In genomic region chr2:165901996-165902395, GRCh38 we compare ENCODE assay signal across 20 cellular contexts.
"Had no signal": no experiment of that assay in that cellular context is flagged by ENCODE, and none has a peak within 500 bp of the region (broad histone marks: within the 10 kb centered on the region; RNA-seq: fewer than 3 reads in every experiment).

No MANE protein-coding gene starts in this region.

- H3K27me3 Mint-ChIP-seq: activated naive CD8-positive, alpha-beta T cell treated with anti-CD3 and anti-CD28 coated beads, Interleukin-2, amount 10 ng/mL, durations not matched to agents 7 days and 5 days; T-cell had no signal

- ATAC-seq: PC-3, T-cell had no signal

- H3K9me3 Mint-ChIP-seq: activated naive CD8-positive, alpha-beta T cell treated with anti-CD3 and anti-CD28 coated beads, Interleukin-2, amount 10 ng/mL, durations not matched to agents 7 days and 5 days; T-cell had no signal

- H3K4me3 ChIP-seq: MG63, SJSA1 had no signal

- DNase-seq: activated CD4-positive, alpha-beta T cell treated with anti-CD3 and anti-CD28 coated beads for 4 hours; activated CD8-positive, alpha-beta memory T cell treated with anti-CD3 and anti-CD28 coated beads, Interleukin-2, amount 50 U/mL, for 48 hours; activated CD8-positive, alpha-beta T cell treated with anti-CD3 and anti-CD28 coated beads, Interleukin-2, amount 10 ng/mL, durations not matched to agents 7 days and 5 days; activated naive CD4-positive, alpha-beta T cell treated with anti-CD3 and anti-CD28 coated beads, Interleukin-2, amount 50 U/mL, for 16 hours; activated naive CD8-positive, alpha-beta T cell treated with anti-CD3 and anti-CD28 coated beads, Interleukin-2, amount 10 ng/mL, durations not matched to agents 7 days and 5 days; activated T-cell treated with anti-CD3 and anti-CD28 coated beads, Interleukin-2, amount 50 U/mL, for 1 hour; aorta; central memory CD4-positive, alpha-beta T cell; MG63; MV-4-11; NCI-H1105; NCI-H1436; NCI-H524; PC-3; SHP77; T-cell; T-helper 2 cell; T1000; WERI-Rb-1 had no signal

- H3K27me3 ChIP-seq: MG63, SJSA1 had no signal

- H3K27ac ChIP-seq: SJSA1, WERI-Rb-1 had no signal

- H3K9me3 ChIP-seq: MG63, SJSA1 had no signal
